ENCODE assay signal across 1 cellular context in the genomic region with DNA sequence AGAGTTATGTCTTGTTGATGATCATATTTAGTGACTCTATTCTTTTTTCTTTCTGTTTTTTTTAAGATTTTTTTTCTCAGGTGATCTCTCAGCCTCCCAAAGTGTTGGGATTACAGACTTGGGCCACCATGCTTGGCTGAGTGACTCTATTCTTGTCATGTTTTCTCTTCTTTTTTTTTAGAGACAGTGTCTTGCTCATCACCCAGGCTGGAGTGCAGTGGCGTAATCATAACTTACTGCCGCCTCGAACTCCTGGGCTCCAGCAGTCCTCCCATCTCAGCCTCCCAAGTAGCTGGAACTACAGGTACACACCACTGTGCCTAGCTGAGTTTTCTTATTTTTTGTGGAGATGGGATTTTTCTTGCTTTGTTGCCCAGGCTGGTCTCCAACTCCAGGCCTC.
TF ChIP-seq lines count a peak whose summit lies in the region.

No MANE protein-coding gene starts in this region.

TF ChIP-seq in WTC11, 78 proteins besides CTCF, POLR2A, EP300 and RAD21 (continued from another document):
- TF ChIP-seq, protein P1, sequence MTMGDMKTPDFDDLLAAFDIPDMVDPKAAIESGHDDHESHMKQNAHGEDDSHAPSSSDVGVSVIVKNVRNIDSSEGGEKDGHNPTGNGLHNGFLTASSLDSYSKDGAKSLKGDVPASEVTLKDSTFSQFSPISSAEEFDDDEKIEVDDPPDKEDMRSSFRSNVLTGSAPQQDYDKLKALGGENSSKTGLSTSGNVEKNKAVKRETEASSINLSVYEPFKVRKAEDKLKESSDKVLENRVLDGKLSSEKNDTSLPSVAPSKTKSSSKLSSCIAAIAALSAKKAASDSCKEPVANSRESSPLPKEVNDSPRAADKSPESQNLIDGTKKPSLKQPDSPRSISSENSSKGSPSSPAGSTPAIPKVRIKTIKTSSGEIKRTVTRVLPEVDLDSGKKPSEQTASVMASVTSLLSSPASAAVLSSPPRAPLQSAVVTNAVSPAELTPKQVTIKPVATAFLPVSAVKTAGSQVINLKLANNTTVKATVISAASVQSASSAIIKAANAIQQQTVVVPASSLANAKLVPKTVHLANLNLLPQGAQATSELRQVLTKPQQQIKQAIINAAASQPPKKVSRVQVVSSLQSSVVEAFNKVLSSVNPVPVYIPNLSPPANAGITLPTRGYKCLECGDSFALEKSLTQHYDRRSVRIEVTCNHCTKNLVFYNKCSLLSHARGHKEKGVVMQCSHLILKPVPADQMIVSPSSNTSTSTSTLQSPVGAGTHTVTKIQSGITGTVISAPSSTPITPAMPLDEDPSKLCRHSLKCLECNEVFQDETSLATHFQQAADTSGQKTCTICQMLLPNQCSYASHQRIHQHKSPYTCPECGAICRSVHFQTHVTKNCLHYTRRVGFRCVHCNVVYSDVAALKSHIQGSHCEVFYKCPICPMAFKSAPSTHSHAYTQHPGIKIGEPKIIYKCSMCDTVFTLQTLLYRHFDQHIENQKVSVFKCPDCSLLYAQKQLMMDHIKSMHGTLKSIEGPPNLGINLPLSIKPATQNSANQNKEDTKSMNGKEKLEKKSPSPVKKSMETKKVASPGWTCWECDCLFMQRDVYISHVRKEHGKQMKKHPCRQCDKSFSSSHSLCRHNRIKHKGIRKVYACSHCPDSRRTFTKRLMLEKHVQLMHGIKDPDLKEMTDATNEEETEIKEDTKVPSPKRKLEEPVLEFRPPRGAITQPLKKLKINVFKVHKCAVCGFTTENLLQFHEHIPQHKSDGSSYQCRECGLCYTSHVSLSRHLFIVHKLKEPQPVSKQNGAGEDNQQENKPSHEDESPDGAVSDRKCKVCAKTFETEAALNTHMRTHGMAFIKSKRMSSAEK (CRISPR knock-in tag; IDR thresholded peaks at IDR 0.05; ENCODE audit: borderline replicate concordance): no peak
- TF ChIP-seq SOX15 (CRISPR knock-in tag; IDR thresholded peaks at IDR 0.05): no peak
- no peak for TF ChIP-seq ZNF423 (CRISPR knock-in tag; IDR thresholded peaks at IDR 0.05)
- TF ChIP-seq PREB (CRISPR knock-in tag; IDR thresholded peaks at IDR 0.05; ENCODE audit: borderline replicate concordance): no peak
- TF ChIP-seq MYBL2 (CRISPR knock-in tag; IDR thresholded peaks at IDR 0.05): no peak
- TF ChIP-seq, protein P2, sequence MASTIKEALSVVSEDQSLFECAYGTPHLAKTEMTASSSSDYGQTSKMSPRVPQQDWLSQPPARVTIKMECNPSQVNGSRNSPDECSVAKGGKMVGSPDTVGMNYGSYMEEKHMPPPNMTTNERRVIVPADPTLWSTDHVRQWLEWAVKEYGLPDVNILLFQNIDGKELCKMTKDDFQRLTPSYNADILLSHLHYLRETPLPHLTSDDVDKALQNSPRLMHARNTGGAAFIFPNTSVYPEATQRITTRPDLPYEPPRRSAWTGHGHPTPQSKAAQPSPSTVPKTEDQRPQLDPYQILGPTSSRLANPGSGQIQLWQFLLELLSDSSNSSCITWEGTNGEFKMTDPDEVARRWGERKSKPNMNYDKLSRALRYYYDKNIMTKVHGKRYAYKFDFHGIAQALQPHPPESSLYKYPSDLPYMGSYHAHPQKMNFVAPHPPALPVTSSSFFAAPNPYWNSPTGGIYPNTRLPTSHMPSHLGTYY (CRISPR knock-in tag; IDR thresholded peaks at IDR 0.05): no peak
- TF ChIP-seq JUN (CRISPR knock-in tag; IDR thresholded peaks at IDR 0.05): no peak
- no peak for TF ChIP-seq CREM (CRISPR knock-in tag; IDR thresholded peaks at IDR 0.05)
TF ChIP-seq in WTC11: peak in this region for 0.
